1 cellular context compared by ENCODE assay signal in genomic region chr4:110163327-110164070, GRCh38.
TF ChIP-seq lines count a peak whose summit lies in the region.

No MANE protein-coding gene starts in this region.

TF ChIP-seq in IMR-90, 13 proteins besides CTCF, POLR2A, EP300 and RAD21 (continued from another document):
- TF ChIP-seq ELK1 (IDR thresholded peaks at IDR 0.05; ENCODE audit: borderline replicate concordance, low read depth, low read length) = no peak
- TF ChIP-seq MXI1 (IDR thresholded peaks at IDR 0.05; ENCODE audit: borderline replicate concordance, low read depth, low read length) = no peak
- no peak for TF ChIP-seq RFX5 (IDR thresholded peaks at IDR 0.05; ENCODE audit: low read depth, low read length)
